Comparison of ENCODE assay signal across 9 cellular contexts in genomic region chr14:95536036-95536577, GRCh38. TPM values are rescaled to one million over a fixed set of nuclear protein-coding genes. Genes with fewer than 3 reads are reported as not detected.
DNase-seq lines count a peak whose midpoint lies in the region; ATAC-seq and TF ChIP-seq lines count a peak whose summit lies in the region.
"Had no signal": no experiment of that assay in that cellular context is flagged by ENCODE, and none has a peak within 500 bp of the region (broad histone marks: within the 10 kb centered on the region; RNA-seq: fewer than 3 reads in every experiment).

No MANE protein-coding gene starts in this region.

- ATAC-seq in natural killer cell treated with Interleukin-12 subunit alpha and Interleukin-12 subunit beta and Interleukin-15 and Interleukin-18, amount 100 ng/mL, for 72 hours, result no peak

- H3K27me3 Mint-ChIP-seq in natural killer cell treated with Interleukin-12 subunit alpha and Interleukin-12 subunit beta and Interleukin-15 and Interleukin-18, amount 100 ng/mL, for 72 hours, result no peaks in the 10 kb centered on the region

- H3K4me1 ChIP-seq in BLaER1 treated with 17β-estradiol and CSF1 and Interleukin-3, amounts not matched to agents 10 nM and 100 nM, result peaks cover 54 to 72% (median 60%) of the 10 kb centered on the region in 10 experiments
- H3K4me1 ChIP-seq in Karpas-422 (ENCODE audit: low read length), result peaks cover 54% of the 10 kb centered on the region
- peaks cover 5% of the 10 kb centered on the region for H3K4me1 ChIP-seq in colonic mucosa

- no peaks in the 10 kb centered on the region for H3K27me3 ChIP-seq in BLaER1 treated with 17β-estradiol and CSF1 and Interleukin-3, amounts not matched to agents 10 nM and 100 nM
- H3K27me3 ChIP-seq in Karpas-422 (ENCODE audit: low read length), result no peaks in the 10 kb centered on the region
- no peaks in the 10 kb centered on the region for H3K27me3 ChIP-seq in colonic mucosa

- H3K4me3 ChIP-seq in BLaER1 treated with 17β-estradiol and CSF1 and Interleukin-3, amounts not matched to agents 10 nM and 100 nM, result peak overlapping the region; percentile 78 to 98 (median 94)
- H3K4me3 ChIP-seq in Karpas-422 (ENCODE audit: low read length) (peak overlapping the region; percentile 92), colonic mucosa (peak overlapping the region; percentile 92)

- intact Hi-C loops in colonic mucosa (cut with DNase I), result no loop called here

- DNase-seq in Karpas-422 (no peak), colonic mucosa (no peak), DMS79 treated with DMSO at 0.1 percent for 48 hours (lab: John Stamatoyannopoulos, UW) (no peak), GF-D8 (lab: John Stamatoyannopoulos, UW) (no peak), NCI-H2196 (lab: John Stamatoyannopoulos, UW; ENCODE audit: unreplicated experiment) (no peak), SIG-M5 treated with dmso at 0.1 percent for 504 hours (lab: John Stamatoyannopoulos, UW; ENCODE audit: unreplicated experiment) (no peak)
- DNase-seq in natural killer cell treated with Interleukin-12 subunit alpha and Interleukin-12 subunit beta and Interleukin-15 and Interleukin-18, amount 100 ng/mL, for 72 hours (ENCODE audit: low spot score), result no peak
- DNase-seq: SW 1271 had no signal

- peak overlapping the region; percentile 63 to 95 for H3K27ac Mint-ChIP-seq in natural killer cell treated with Interleukin-12 subunit alpha and Interleukin-12 subunit beta and Interleukin-15 and Interleukin-18, amount 100 ng/mL, for 72 hours

- TF ChIP-seq CTCF in colonic mucosa (IDR thresholded peaks at IDR 0.05), result no peak

- peaks cover 14% of the 10 kb centered on the region for H3K36me3 Mint-ChIP-seq in natural killer cell treated with Interleukin-12 subunit alpha and Interleukin-12 subunit beta and Interleukin-15 and Interleukin-18, amount 100 ng/mL, for 72 hours

- H3K27ac ChIP-seq in BLaER1 treated with 17β-estradiol and CSF1 and Interleukin-3, amounts not matched to agents 10 nM and 100 nM, result peak overlapping the region; percentile 55 to 96 (median 88); a peak in 21 of 22 replicates
- H3K27ac ChIP-seq in Karpas-422 (ENCODE audit: low read length), result no peak overlapping the region
- H3K27ac ChIP-seq in colonic mucosa, result no peak overlapping the region

- peaks cover 0 to 22% (median 0%) of the 10 kb centered on the region in 11 experiments; a peak in 4 of 22 replicates for H3K36me3 ChIP-seq in BLaER1 treated with 17β-estradiol and CSF1 and Interleukin-3, amounts not matched to agents 10 nM and 100 nM
- H3K36me3 ChIP-seq in Karpas-422 (ENCODE audit: insufficient read depth, low read length) (peaks cover 12% of the 10 kb centered on the region), colonic mucosa (no peaks in the 10 kb centered on the region)

- peaks cover 46 to 63% of the 10 kb centered on the region in 2 donors for H3K4me1 Mint-ChIP-seq in natural killer cell treated with Interleukin-12 subunit alpha and Interleukin-12 subunit beta and Interleukin-15 and Interleukin-18, amount 100 ng/mL, for 72 hours (ENCODE audit: low read depth in 2 of 2)

- H3K4me2 ChIP-seq in BLaER1 treated with 17β-estradiol and CSF1 and Interleukin-3, amounts not matched to agents 10 nM and 100 nM, result peak overlapping the region; percentile 94 to 99 (median 99)
- peak overlapping the region; percentile 81 for H3K4me2 ChIP-seq in Karpas-422 (ENCODE audit: low read depth, low read length, poor library complexity, severe bottlenecking)

- H4K20me1 ChIP-seq in BLaER1 treated with 17β-estradiol and CSF1 and Interleukin-3, amounts not matched to agents 10 nM and 100 nM, result peaks cover 0 to 73% (median 62%) of the 10 kb centered on the region in 11 experiments; a peak in 19 of 22 replicates
- peaks cover 46% of the 10 kb centered on the region for H4K20me1 ChIP-seq in Karpas-422 (ENCODE audit: insufficient read depth, low read depth, low read length)

- H3K4me3 Mint-ChIP-seq in natural killer cell treated with Interleukin-12 subunit alpha and Interleukin-12 subunit beta and Interleukin-15 and Interleukin-18, amount 100 ng/mL, for 72 hours, result peak overlapping the region; percentile 94

- no peaks in the 10 kb centered on the region for H3K9me2 ChIP-seq in Karpas-422 (replicated peaks; ENCODE audit: insufficient read depth, low read length)

- H3K9ac ChIP-seq in BLaER1 treated with 17β-estradiol and CSF1 and Interleukin-3, amounts not matched to agents 10 nM and 100 nM, result peak overlapping the region; percentile 87 to 95 (median 92)
- H3K9ac ChIP-seq in Karpas-422 (ENCODE audit: low read length) (peak overlapping the region; percentile 92), colonic mucosa (ENCODE audit: low read depth in 2 of 2, low read length in 2 of 2) (peak overlapping the region; percentile 90 to 92)

- no peaks in the 10 kb centered on the region for H3K9me3 Mint-ChIP-seq in natural killer cell treated with Interleukin-12 subunit alpha and Interleukin-12 subunit beta and Interleukin-15 and Interleukin-18, amount 100 ng/mL, for 72 hours

- peaks cover 88% of the 10 kb centered on the region for H3K79me2 ChIP-seq in Karpas-422 (ENCODE audit: low read length)

- no peak overlapping the region for H2AFZ ChIP-seq in Karpas-422 (ENCODE audit: low read length)

- no peaks in the 10 kb centered on the region for H3K9me3 ChIP-seq in BLaER1 treated with 17β-estradiol and CSF1 and Interleukin-3, amounts not matched to agents 10 nM and 100 nM (replicated peaks in 1 of 11)
- H3K9me3 ChIP-seq in Karpas-422 (ENCODE audit: low read length) (no peaks in the 10 kb centered on the region), colonic mucosa (no peaks in the 10 kb centered on the region)

RNA-seq across cellular contexts. Expression of gene GLRX5, which starts 1.3 kb away (rescaled TPM):
- 69.7 and 74.6 TPM in 2 replicates for total RNA-seq in Karpas-422 (2014; rRNA removed; shearing (Covaris generic); ENCODE audit: low replicate concordance)
- total RNA-seq in colonic mucosa, result 10 to 100 TPM; 51.9 to 64.6 TPM
- 10 to 100 TPM; 35.5 to 36.1 TPM for total RNA-seq in natural killer cell treated with Interleukin-12 subunit alpha and Interleukin-12 subunit beta and Interleukin-15 and Interleukin-18, amount 100 ng/mL, for 72 hours

RNA-seq across cellular contexts. Expression of gene SYNE3, which starts 19.7 kb away (rescaled TPM):
- 1.8 and 3.3 TPM in 2 replicates for total RNA-seq in Karpas-422 (2014; rRNA removed; shearing (Covaris generic); ENCODE audit: low replicate concordance)
- total RNA-seq in colonic mucosa, result 1 to 10 TPM; 7.3 to 9.5 TPM
- total RNA-seq in natural killer cell treated with Interleukin-12 subunit alpha and Interleukin-12 subunit beta and Interleukin-15 and Interleukin-18, amount 100 ng/mL, for 72 hours, result 10 to 100 TPM; 46.9 to 62.4 TPM

Comparison
In these comparisons a context has a peak if more than half of its experiments do, and no peak if none do; other contexts are left out.
1. H3K27ac ChIP-seq: peak in BLaER1 treated with 17β-estradiol and CSF1 and Interleukin-3, amounts not matched to agents 10 nM and 100 nM (11 of 11); none in Karpas-422 (single experiment) and colonic mucosa (single experiment).
2. RNA of gene SYNE3, which starts 19.7 kb away (total RNA-seq): 46.9 to 62.4 TPM in natural killer cell treated with Interleukin-12 subunit alpha and Interleukin-12 subunit beta and Interleukin-15 and Interleukin-18, amount 100 ng/mL, for 72 hours; 7.3 to 9.5 TPM in colonic mucosa and 1.8 to 3.3 TPM in Karpas-422; every median in the first group is over 4 times any median in the second.
3. Peak in every context shown above with its lines, with median percentiles within 50 percentile points of each other: H3K4me3 ChIP-seq and H3K9ac ChIP-seq.